8 cellular contexts compared by ENCODE assay signal in the genomic region with DNA sequence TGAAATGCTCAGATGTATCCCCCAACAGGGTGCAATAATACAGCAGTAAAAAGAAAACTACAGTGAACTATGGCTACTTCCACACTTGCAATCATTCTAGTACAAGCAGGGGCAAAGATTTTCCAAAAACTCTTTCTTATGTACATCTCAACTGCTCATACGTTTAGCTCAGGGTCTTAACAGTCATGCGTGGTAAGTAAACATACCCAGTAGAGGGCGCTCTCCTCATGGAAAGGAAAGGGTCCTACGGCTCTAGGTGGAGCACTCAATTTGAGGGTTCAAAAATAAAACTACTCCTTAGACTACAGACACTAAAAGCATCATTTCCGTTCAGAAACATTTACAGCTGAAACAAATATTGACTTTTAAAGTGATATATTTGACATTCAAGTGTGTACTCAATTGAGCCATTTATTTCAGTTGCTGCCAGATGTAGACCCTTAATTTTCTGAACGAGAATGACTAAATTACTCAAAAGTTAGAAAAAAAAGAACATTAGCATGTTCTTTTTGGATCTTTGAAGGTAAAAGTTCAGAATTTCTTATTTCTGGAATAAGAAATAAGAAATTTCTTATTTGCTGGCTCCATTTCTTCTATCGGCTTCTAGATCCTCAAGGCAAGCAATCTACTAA.
DNase-seq lines count a peak whose midpoint lies in the region; ATAC-seq and TF ChIP-seq lines count a peak whose summit lies in the region.

No MANE protein-coding gene starts in this region.

- H2BK12ac ChIP-seq in mesenchymal stem cell (ENCODE audit: low read length in 2 of 2), result no peak overlapping the region

- 28% methylated on average over 4 of the region's 7 CpGs for WGBS in mesenchymal stem cell

- H3K4me2 ChIP-seq in DND-41 (ENCODE audit: insufficient read depth, low read length), result no peak overlapping the region
- no peak overlapping the region for H3K4me2 ChIP-seq in mesenchymal stem cell (ENCODE audit: low read length, poor library complexity, severe bottlenecking)

- no peaks in the 10 kb centered on the region for H3K9me3 ChIP-seq in DND-41 (ENCODE audit: insufficient read depth, low read length, severe bottlenecking)
- no peaks in the 10 kb centered on the region for H3K9me3 ChIP-seq in mesenchymal stem cell (ENCODE audit: control insufficient read depth, low read length)

- DNase-seq in DND-41 (peak; percentile 10), NCI-H460 (ENCODE audit: extremely low read depth, low read depth) (peak; percentile 62), astrocyte of the spinal cord (ENCODE audit: low read depth, low spot score) (peak; percentile 41), mesenchymal stem cell (peak; percentile 56)
- no peak for DNase-seq in activated T-cell treated with anti-CD3 and anti-CD28 coated beads, Interleukin-2, amount 50 U/mL, for 48 hours

- H2BK5ac ChIP-seq in mesenchymal stem cell (ENCODE audit: low read depth, low read length, poor library complexity, severe bottlenecking), result no peak overlapping the region

- H3K18ac ChIP-seq in mesenchymal stem cell (ENCODE audit: low read depth in 1 of 2, low read length in 2 of 2), result no peak overlapping the region

- H2BK120ac ChIP-seq in mesenchymal stem cell (ENCODE audit: low read depth, low read length), result no peak overlapping the region

- no peaks in the 10 kb centered on the region for H4K20me1 ChIP-seq in DND-41 (ENCODE audit: insufficient read depth, low read length)

- H2AFZ ChIP-seq in DND-41 (ENCODE audit: low read depth, low read length), result no peak overlapping the region
- H2AFZ ChIP-seq in mesenchymal stem cell (ENCODE audit: low read depth, low read length), result no peak overlapping the region

- H3K27ac ChIP-seq in DND-41 (ENCODE audit: low read length) (no peak overlapping the region), mesenchymal stem cell (ENCODE audit: low read length, poor library complexity, severe bottlenecking) (no peak overlapping the region)

- H2AK5ac ChIP-seq in mesenchymal stem cell (ENCODE audit: low read length, severe bottlenecking), result no peak overlapping the region

- in situ Hi-C loops in astrocyte of the spinal cord (cut with HindIII; ENCODE audit: low sequenced_read_pairs), result no loop called here

- H3K14ac ChIP-seq in mesenchymal stem cell (ENCODE audit: low read length in 2 of 2), result no peak overlapping the region

- no peak overlapping the region for H2BK15ac ChIP-seq in mesenchymal stem cell (ENCODE audit: low read depth, poor library complexity, severe bottlenecking)

- no peaks in the 10 kb centered on the region for H3K36me3 ChIP-seq in DND-41 (ENCODE audit: insufficient read depth, low read length)
- no peaks in the 10 kb centered on the region for H3K36me3 ChIP-seq in mesenchymal stem cell (ENCODE audit: control insufficient read depth in 1 of 2, insufficient read depth in 2 of 2, low read depth in 1 of 2, low read length in 2 of 2)

- H3K9ac ChIP-seq in DND-41 (ENCODE audit: low read depth, low read length) (no peak overlapping the region), mesenchymal stem cell (ENCODE audit: low read length) (no peak overlapping the region)

- no peaks in the 10 kb centered on the region for H3K4me1 ChIP-seq in DND-41 (ENCODE audit: insufficient read depth, low read length)
- H3K4me1 ChIP-seq in mesenchymal stem cell (ENCODE audit: control insufficient read depth, insufficient read depth, low read depth, low read length), result no peaks in the 10 kb centered on the region

- H3K27me3 ChIP-seq in DND-41 (ENCODE audit: insufficient read depth, low read length, poor library complexity) (no peaks in the 10 kb centered on the region), mesenchymal stem cell (ENCODE audit: control insufficient read depth in 1 of 2, insufficient read depth in 1 of 2, low read length in 2 of 2) (no peaks in the 10 kb centered on the region)

- TF ChIP-seq CTCF in DND-41 (IDR thresholded peaks at IDR 0.05; ENCODE audit: borderline replicate concordance, extremely low read depth, low read length, poor library complexity, severe bottlenecking) (peak; percentile 65), astrocyte of the spinal cord (IDR thresholded peaks at IDR 0.05; ENCODE audit: low read depth, low read length) (peak; percentile 59)

- ATAC-seq in DND-41 (ENCODE audit: insufficient read depth, low read depth), result no peak
- ATAC-seq in GM19372 (IDR thresholded peaks at IDR 0.05; ENCODE audit: low read depth, unreplicated experiment), result peak; percentile 82
- peak; percentile 80 for ATAC-seq in HG03442 (IDR thresholded peaks at IDR 0.05; ENCODE audit: unreplicated experiment)
- ATAC-seq in GM21447 (IDR thresholded peaks at IDR 0.05; ENCODE audit: unreplicated experiment), result no peak

- no peaks in the 10 kb centered on the region for H3K79me2 ChIP-seq in DND-41 (ENCODE audit: insufficient read depth, low read length)

- no peaks in the 10 kb centered on the region for H3K79me1 ChIP-seq in mesenchymal stem cell (replicated peaks; ENCODE audit: low read length, poor library complexity, severe bottlenecking)

- no peak overlapping the region for H4K8ac ChIP-seq in mesenchymal stem cell (ENCODE audit: low read length)

- no peak overlapping the region for H3K4ac ChIP-seq in mesenchymal stem cell (ENCODE audit: low read depth in 1 of 2, low read length in 2 of 2)

- H3K4me3 ChIP-seq in DND-41 (ENCODE audit: low read depth in 1 of 2, low read length in 2 of 2) (no peak overlapping the region), astrocyte of the spinal cord (ENCODE audit: low read depth, low read length) (no peak overlapping the region), mesenchymal stem cell (ENCODE audit: insufficient read depth in 1 of 2, low read depth in 1 of 2, low read length in 2 of 2) (no peak overlapping the region)

- H3K23ac ChIP-seq in mesenchymal stem cell (ENCODE audit: low read length in 2 of 2), result no peak overlapping the region

- no peak overlapping the region for H4K91ac ChIP-seq in mesenchymal stem cell (ENCODE audit: low read length)

Comparison
In these comparisons a context has a peak if more than half of its experiments do, and no peak if none do; other contexts are left out.
1. ATAC-seq: peak in GM19372 (single experiment) and HG03442 (single experiment); none in DND-41 (single experiment) and GM21447 (single experiment).
2. DNase-seq: peak in DND-41 (single experiment), NCI-H460 (single experiment), astrocyte of the spinal cord (single experiment) and mesenchymal stem cell (single experiment); none in activated T-cell treated with anti-CD3 and anti-CD28 coated beads, Interleukin-2, amount 50 U/mL, for 48 hours (0 of 2).